8 cellular contexts compared by ENCODE assay signal in the genomic region with DNA sequence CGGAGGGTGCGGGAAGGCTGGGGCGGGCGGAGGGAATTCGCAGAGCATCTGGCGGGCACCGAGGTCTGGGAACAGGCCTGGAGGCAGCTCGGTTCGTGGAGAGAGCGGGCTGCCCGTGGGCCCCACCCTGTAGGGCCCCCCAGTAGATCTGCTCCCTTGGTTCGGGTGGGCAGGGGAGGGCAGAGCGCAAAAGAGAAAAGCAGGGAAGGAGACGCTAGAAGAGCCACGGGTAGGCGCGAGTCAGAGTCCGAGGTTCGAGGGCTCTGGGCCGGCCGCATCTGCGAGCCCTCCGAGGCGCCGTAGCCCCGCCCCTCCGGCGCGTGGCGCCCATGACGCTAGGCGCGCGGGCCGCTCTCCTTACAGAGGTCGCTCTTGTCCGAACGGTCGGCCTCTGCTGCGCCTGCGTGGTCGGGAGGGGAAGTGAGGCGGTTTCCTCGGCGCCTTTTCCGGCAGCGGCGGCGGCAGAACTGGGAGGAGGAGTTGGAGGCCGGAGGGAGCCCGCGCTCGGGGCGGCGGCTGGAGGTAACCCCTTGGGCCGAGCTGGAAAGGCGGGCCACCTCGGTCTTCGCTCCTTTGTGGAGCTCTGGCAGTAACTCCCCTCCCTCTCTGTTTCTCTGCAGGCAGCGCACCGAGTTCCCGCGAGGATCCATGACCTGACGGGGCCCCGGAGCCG. TPM values are rescaled to one million over a fixed set of nuclear protein-coding genes. Genes with fewer than 3 reads are reported as not detected.
DNase-seq lines count a peak whose midpoint lies in the region; ATAC-seq and TF ChIP-seq lines count a peak whose summit lies in the region.

Gene ARF6, plus strand, starts transcription at position 447 of the 673 bp plus-strand sequence. CDS start 655 bp downstream, outside the sequence.

- no peak for TF ChIP-seq CTCF in activated B cell treated with CpG ODN at 0.5 μM for 24 hours (IDR thresholded peaks at IDR 0.05)

- ATAC-seq in GM18909 (IDR thresholded peaks at IDR 0.05; ENCODE audit: poor library complexity, unreplicated experiment) (peak; percentile 83), HG03175 (IDR thresholded peaks at IDR 0.05; ENCODE audit: unreplicated experiment) (peak; percentile 88), activated B cell treated with CpG ODN at 0.5 μM for 24 hours (ENCODE audit: low read depth) (peak; percentile 85)

- H3K4me1 Mint-ChIP-seq in activated B cell treated with CpG ODN at 0.5 μM for 24 hours: peaks cover 38% of the 10 kb centered on the region

- DNase-seq in AG08396 (ENCODE audit: low spot score) (peak; percentile 98), NCI-H226 (peak; percentile 97), activated B cell treated with CpG ODN at 0.5 μM for 24 hours (peak; percentile 98), caudate nucleus (lab: John Stamatoyannopoulos, UW) (peak; percentile 34 to 99 (median 95)), inferior parietal cortex (ENCODE audit: extremely low spot score) (peak; percentile 98)
- peak; percentile 94 to 96 for DNase-seq in stimulated activated CD4-positive, alpha-beta T cell treated with anti-CD3 and anti-CD28 coated beads, Interleukin-12 subunit alpha, Interleukin-12 subunit beta, amount 100 ng/mL, for 24 hours (ENCODE audit: low read depth in 2 of 2)

- no peaks in the 10 kb centered on the region for H3K9me3 Mint-ChIP-seq in activated B cell treated with CpG ODN at 0.5 μM for 24 hours

- H3K36me3 Mint-ChIP-seq in activated B cell treated with CpG ODN at 0.5 μM for 24 hours (ENCODE audit: low read depth): peaks cover 44% of the 10 kb centered on the region

- peak within 1 kb of the TSS; percentile 96 for H3K4me3 Mint-ChIP-seq in activated B cell treated with CpG ODN at 0.5 μM for 24 hours

- no peaks in the 10 kb centered on the region for H3K27me3 Mint-ChIP-seq in activated B cell treated with CpG ODN at 0.5 μM for 24 hours

- H3K27ac Mint-ChIP-seq in activated B cell treated with CpG ODN at 0.5 μM for 24 hours: peak within 1 kb of the TSS; percentile 98

- CTCF ChIA-PET in activated B cell treated with CpG ODN at 0.5 μM for 24 hours (lab: Charles Lee): interaction anchor here (0.7 to 3.2 kb wide), 13 partner anchors 13 to 213 kb away, joined by 3 to 30 read pairs (median 6); no protein-coding TSS in a partner anchor

- intact Hi-C loops in activated B cell treated with CpG ODN at 0.5 μM for 24 hours (cut with micrococcal nuclease): loop anchor here (1.0 to 2.0 kb wide), 13 partner anchors 12 to 213 kb away; no protein-coding TSS in a partner anchor

- POLR2A ChIA-PET in activated B cell treated with CpG ODN at 0.5 μM for 24 hours (lab: Charles Lee): interaction anchor here (0.5 to 3.9 kb wide), 50 partner anchors 10 to 640 kb away, joined by 3 to 143 read pairs (median 9); partner anchors contain the start of genes DNAAF2, KLHDC2, MAP4K5 and NEMF

- peak within 1 kb of the TSS; percentile 95 for H3K27ac ChIP-seq in caudate nucleus (ENCODE audit: low read depth, low read length)

RNA-seq across cellular contexts. Expression of gene ARF6, which starts in this region (rescaled TPM):
- total RNA-seq in activated B cell treated with CpG ODN at 0.5 μM for 24 hours: 136 and 142 TPM in 2 replicates

Comparison
In these comparisons a context has a peak if more than half of its experiments do, and no peak if none do; other contexts are left out.
1. Peak in every context shown above with its lines: DNase-seq, ATAC-seq and H3K27ac ChIP-seq.